Comparison of ENCODE assay signal across 18 cellular contexts in the genomic region with DNA sequence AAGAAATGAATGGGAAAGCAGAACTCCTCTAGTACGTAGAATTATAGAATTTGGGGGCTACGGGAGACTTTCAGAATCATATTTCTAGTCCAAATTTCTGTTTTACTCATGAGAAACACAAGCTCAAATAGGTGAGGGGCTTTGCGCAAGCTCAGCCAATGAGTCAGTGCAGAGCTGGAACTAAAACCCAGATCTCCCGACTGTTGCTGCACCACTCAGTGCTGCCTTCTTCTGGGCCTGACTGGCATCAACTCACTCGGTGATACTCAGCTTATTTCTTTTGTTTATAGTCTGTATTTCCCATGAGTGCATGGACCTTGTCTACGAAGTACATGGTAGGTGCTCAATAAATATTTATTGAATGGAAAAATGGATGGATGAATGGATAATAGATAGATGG.
DNase-seq lines count a peak whose midpoint lies in the region; ATAC-seq, FAIRE-seq and TF ChIP-seq lines count a peak whose summit lies in the region.
"Had no signal": no experiment of that assay in that cellular context is flagged by ENCODE, and none has a peak within 500 bp of the region (broad histone marks: within the 10 kb centered on the region; RNA-seq: fewer than 3 reads in every experiment).

No MANE protein-coding gene starts in this region.

- no peak overlapping the region for H2AFZ ChIP-seq in PC-3 (ENCODE audit: low read length)

- TF ChIP-seq CTCF in A549 (IDR thresholded peaks at IDR 0.05): no peak
- TF ChIP-seq CTCF in PC-3 (conservative IDR thresholded peaks at IDR 0.05; ENCODE audit: low read depth, low read length): peak; percentile 24; the same call in 1 of the 2 replicates
- no peak for TF ChIP-seq CTCF in esophagus muscularis mucosa (IDR thresholded peaks at IDR 0.05)

- TF ChIP-seq POLR2A in A549 (IDR thresholded peaks at IDR 0.05; ENCODE audit: low read length): no peak
- TF ChIP-seq POLR2A in esophagus muscularis mucosa (IDR thresholded peaks at IDR 0.05; ENCODE audit: low read depth): no peak

- no peak for FAIRE-seq in A549 (lab: Jason Lieb, UNC)

- TF ChIP-seq EP300 in A549 (IDR thresholded peaks at IDR 0.05) (no peak), esophagus muscularis mucosa (IDR thresholded peaks at IDR 0.05) (no peak)

- peak in 1 of 2 experiments; percentile 21; a peak in 2 of 5 replicates for TF ChIP-seq RAD21 in A549 (conservative IDR thresholded peaks at IDR 0.05 in 1 of 2, IDR thresholded peaks at IDR 0.05 in 1 of 2)

- no TSS peak for BruUV-seq in PC-3 (replicated peaks; lab: Mats Ljungman, UMichigan)

- ATAC-seq in A549 (peak; percentile 56 to 78; a peak in 4 of 6 replicates), PC-3 (no peak), GM19328 (IDR thresholded peaks at IDR 0.05; ENCODE audit: unreplicated experiment) (no peak)
- ATAC-seq: mucosa of descending colon; Right ventricle myocardium inferior; stimulated activated memory B cell treated with anti-CD40 and anti-IgM and Interleukin-4, amounts not matched to agents 10 μg/mL and 1 μg/mL and 100 μg/mL, for 72 hours had no signal

- no peaks in the 10 kb centered on the region for H4K20me1 ChIP-seq in PC-3 (ENCODE audit: low read length)

- H3K9ac ChIP-seq in PC-3 (ENCODE audit: low read length): no peak overlapping the region

- no peak overlapping the region for H3K27ac ChIP-seq in A549
- no peak overlapping the region for H3K27ac ChIP-seq in PC-3 (ENCODE audit: low read length)
- no peak overlapping the region for H3K27ac ChIP-seq in esophagus muscularis mucosa (replicated peaks in 1 of 4)
- H3K27ac ChIP-seq: left ventricle myocardium inferior had no signal

- no peaks in the 10 kb centered on the region for H3K27me3 ChIP-seq in H7 (ENCODE audit: control insufficient read depth, insufficient read depth, low read length)
- no peaks in the 10 kb centered on the region for H3K27me3 ChIP-seq in PC-3 (ENCODE audit: low read length)
- no peaks in the 10 kb centered on the region for H3K27me3 ChIP-seq in esophagus muscularis mucosa

- CTCF ChIA-PET in A549 (lab: Yijun Ruan, JAX): interaction anchor here (1.1 kb wide), 1 partner anchor 178 kb away, joined by 3 read pairs; no protein-coding TSS in a partner anchor
- CTCF ChIA-PET in PC-3 (lab: Charles Lee): no interaction called here

- POLR2A ChIA-PET in A549 (lab: Yijun Ruan, JAX) (no interaction called here), PC-3 (lab: Charles Lee; ENCODE audit: unreplicated experiment) (no interaction called here)

- no peak overlapping the region for H3K4me2 ChIP-seq in A549
- no peak overlapping the region for H3K4me2 ChIP-seq in PC-3 (ENCODE audit: low read length)

- no peak overlapping the region for H3K4me3 ChIP-seq in A549
- no peak overlapping the region for H3K4me3 ChIP-seq in H7 (ENCODE audit: insufficient read depth, low read depth, low read length)
- no peak overlapping the region for H3K4me3 ChIP-seq in PC-3 (ENCODE audit: low read length)
- no peak overlapping the region for H3K4me3 ChIP-seq in esophagus muscularis mucosa
- H3K4me3 ChIP-seq: left ventricle myocardium inferior, mucosa of descending colon had no signal

- H3K4me1 ChIP-seq in A549: no peaks in the 10 kb centered on the region
- H3K4me1 ChIP-seq in PC-3 (ENCODE audit: insufficient read depth, low read length): no peaks in the 10 kb centered on the region
- H3K4me1 ChIP-seq in esophagus muscularis mucosa: no peaks in the 10 kb centered on the region
- H3K4me1 ChIP-seq: left ventricle myocardium inferior had no signal

- H3K79me2 ChIP-seq in PC-3 (ENCODE audit: low read length): no peaks in the 10 kb centered on the region

- H3K36me3 ChIP-seq in H7 (replicated peaks; ENCODE audit: control insufficient read depth, insufficient read depth, low read length) (no peaks in the 10 kb centered on the region), PC-3 (ENCODE audit: low read depth, low read length) (no peaks in the 10 kb centered on the region), esophagus muscularis mucosa (no peaks in the 10 kb centered on the region)
- H3K36me3 ChIP-seq: left ventricle myocardium inferior had no signal

- no peaks in the 10 kb centered on the region for H3F3A ChIP-seq in PC-3 (ENCODE audit: low read length, unreplicated experiment)

- intact Hi-C loops in PC-3 (cut with micrococcal nuclease) (no loop called here), esophagus muscularis mucosa (cut with DNase I) (no loop called here)

- DNase-seq in A549 (ENCODE audit: low read depth in 1 of 2, low spot score in 1 of 2): peak in 1 of 2 experiments; percentile 29
- peak; percentile 65 for DNase-seq in H7
- no peak for DNase-seq in PC-3
- DNase-seq in esophagus muscularis mucosa (ENCODE audit: extremely low spot score): peak; percentile 60
- DNase-seq in amniotic stem cell (lab: John Stamatoyannopoulos, UW): no peak
- DNase-seq in NCI-H526 (lab: John Stamatoyannopoulos, UW): no peak
- no peak for DNase-seq in HPDE6-E6E7 (ENCODE audit: extremely low spot score)
- DNase-seq: activated CD4-positive, alpha-beta T cell treated with anti-CD3 and anti-CD28 coated beads, Interleukin-2, amount 10 ng/mL, durations not matched to agents 24 days and 14 days; activated CD8-positive, alpha-beta memory T cell treated with anti-CD3 and anti-CD28 coated beads, Interleukin-2, amount 50 U/mL, for 4 hours; activated naive CD8-positive, alpha-beta T cell treated with anti-CD3 and anti-CD28 coated beads, Interleukin-2, amount 10 ng/mL, durations not matched to agents 7 days and 5 days; CD4-positive, alpha-beta T cell; DMS79 treated with DMSO at 0.1 percent for 48 hours; KBM-7; left ventricle myocardium inferior; mucosa of descending colon had no signal

- WGBS in A549 (ENCODE audit: missing lambda C conversion rate): 12% methylated on average over 6 of the region's 6 CpGs
- 76% methylated on average over 6 of the region's 6 CpGs for WGBS in esophagus muscularis mucosa

- H3K9me2 ChIP-seq in PC-3 (replicated peaks; ENCODE audit: low read length): no peaks in the 10 kb centered on the region

- no peaks in the 10 kb centered on the region; the same call in 2 of the 3 replicates for H3K9me3 ChIP-seq in A549
- H3K9me3 ChIP-seq in PC-3 (ENCODE audit: low read length): no peaks in the 10 kb centered on the region
- H3K9me3 ChIP-seq in esophagus muscularis mucosa: no peaks in the 10 kb centered on the region
- H3K9me3 ChIP-seq: left ventricle myocardium inferior, mucosa of descending colon had no signal

TF ChIP-seq in A549, 52 proteins besides CTCF, POLR2A, EP300 and RAD21:
- TF ChIP-seq CEBPB (IDR thresholded peaks at IDR 0.05): peak in 1 of 2 experiments; percentile 15; a peak in 1 of 4 replicates
- TF ChIP-seq CHD2 (IDR thresholded peaks at IDR 0.05; ENCODE audit: low read length, partially characterized antibody): no peak
- no peak for TF ChIP-seq NFE2L2 (conservative IDR thresholded peaks at IDR 0.05; ENCODE audit: low read length)
- no peak for TF ChIP-seq USF2 (IDR thresholded peaks at IDR 0.05)
TF ChIP-seq in A549: peak in this region for 1.

Comparison
In these comparisons a context has a peak if more than half of its experiments do, and no peak if none do; other contexts are left out.
1. ATAC-seq: peak in A549 (2 of 2); none in PC-3 (single experiment) and GM19328 (single experiment).
2. DNase-seq: peak in H7 (single experiment) and esophagus muscularis mucosa (single experiment); none in PC-3 (single experiment), amniotic stem cell (single experiment), NCI-H526 (0 of 2) and HPDE6-E6E7 (single experiment).